23 cellular contexts compared by ENCODE assay signal in the genomic region with DNA sequence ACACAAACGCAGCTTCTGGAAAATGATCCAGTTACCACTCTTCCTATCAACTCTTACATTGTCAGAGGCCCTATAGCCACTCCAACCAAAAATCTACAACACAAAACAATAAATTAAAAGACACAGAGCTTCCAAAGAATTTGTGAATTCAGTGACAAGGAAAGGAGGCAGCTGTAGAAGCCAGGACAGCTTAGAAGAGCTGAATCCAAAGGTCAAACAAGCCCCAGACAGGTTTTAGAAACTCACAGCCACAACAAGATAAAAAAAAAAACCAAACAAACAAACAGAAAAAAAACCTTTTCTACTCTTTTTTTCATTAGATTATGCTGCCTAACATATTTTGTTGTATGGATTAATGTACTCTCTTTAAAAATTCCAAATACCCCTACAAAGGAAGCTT.
DNase-seq lines count a peak whose midpoint lies in the region; ATAC-seq, FAIRE-seq and TF ChIP-seq lines count a peak whose summit lies in the region.
"Had no signal": no experiment of that assay in that cellular context is flagged by ENCODE, and none has a peak within 500 bp of the region (broad histone marks: within the 10 kb centered on the region; RNA-seq: fewer than 3 reads in every experiment).

No MANE protein-coding gene starts in this region.

- no peak overlapping the region for H3K27ac ChIP-seq in vagina
- H3K27ac ChIP-seq: 22Rv1, BLaER1, C4-2B had no signal

- CTCF ChIA-PET in WTC11 (lab: Charles Lee) = interaction anchor here (0.7 to 1.6 kb wide), 3 partner anchors 27 to 95 kb away, joined by 3 to 9 read pairs (median 4); no protein-coding TSS in a partner anchor

- no peaks in the 10 kb centered on the region for H3K36me3 Mint-ChIP-seq in activated T-cell treated with anti-CD3 and anti-CD28 coated beads, Interleukin-2, amount 50 U/mL, for 72 hours (ENCODE audit: insufficient read depth in 2 of 2)
- peaks cover 16% of the 10 kb centered on the region for H3K36me3 Mint-ChIP-seq in activated T-cell treated with anti-CD3 and anti-CD28 coated beads, Interleukin-2, amount 50 U/mL, for 4 hours (ENCODE audit: insufficient read depth)
- H3K36me3 Mint-ChIP-seq in WTC11 = no peaks in the 10 kb centered on the region

- DNase-seq in activated T-cell treated with anti-CD3 and anti-CD28 coated beads, Interleukin-2, amount 50 U/mL, for 72 hours = no peak
- DNase-seq in activated T-cell treated with anti-CD3 and anti-CD28 coated beads, Interleukin-2, amount 50 U/mL, for 4 hours = no peak
- DNase-seq in GM12892 (ENCODE audit: insufficient read length) = no peak
- DNase-seq in WTC11 (ENCODE audit: low spot score) = no peak
- no peak for DNase-seq in left lobe of liver (ENCODE audit: low spot score)
- DNase-seq in MG63 = no peak
- DNase-seq in vagina (ENCODE audit: extremely low spot score in 2 of 2) = no peak
- DNase-seq: Caco-2; CD4-positive, CD25-positive, alpha-beta regulatory T cell; CD8-positive, alpha-beta T cell; DMS153; DMS79; EL; GDM1; H9 had no signal

- H3K27ac Mint-ChIP-seq in activated T-cell treated with anti-CD3 and anti-CD28 coated beads, Interleukin-2, amount 50 U/mL, for 72 hours = peak overlapping the region; percentile 54
- peak overlapping the region; percentile 5; the same call in 1 of the 2 replicates for H3K27ac Mint-ChIP-seq in WTC11
- H3K27ac Mint-ChIP-seq: B cell; CD4-positive, CD25-positive, alpha-beta regulatory T cell; CD8-positive, alpha-beta T cell had no signal

- TF ChIP-seq CTCF in WTC11 (IDR thresholded peaks at IDR 0.05) (no peak), vagina (IDR thresholded peaks at IDR 0.05) (no peak)

- POLR2A ChIA-PET in WTC11 (lab: Charles Lee) = no interaction called here

- no peak for TF ChIP-seq POLR2A in GM12892 (IDR thresholded peaks at IDR 0.05; ENCODE audit: low read depth, low read length)
- TF ChIP-seq POLR2A in vagina (IDR thresholded peaks at IDR 0.05) = no peak

- ATAC-seq in activated T-cell treated with anti-CD3 and anti-CD28 coated beads, Interleukin-2, amount 50 U/mL, for 72 hours (replicated peaks in 1 of 2) = no peak
- ATAC-seq in activated T-cell treated with anti-CD3 and anti-CD28 coated beads, Interleukin-2, amount 50 U/mL, for 4 hours = no peak
- ATAC-seq in WTC11 (no peak), left lobe of liver (peak; percentile 79), HG03196 (IDR thresholded peaks at IDR 0.05; ENCODE audit: unreplicated experiment) (no peak)
- ATAC-seq: CD8-positive, alpha-beta T cell; GM12878; HCT116 had no signal

- intact Hi-C loops in vagina (cut with DNase I) = no loop called here

- FAIRE-seq in GM12892 (lab: Jason Lieb, UNC) = peak; percentile 42
- FAIRE-seq: A204.1, GM12878 had no signal

- no peaks in the 10 kb centered on the region for H3K36me3 ChIP-seq in MG63
- no peaks in the 10 kb centered on the region for H3K36me3 ChIP-seq in vagina
- H3K36me3 ChIP-seq: BLaER1 had no signal

- H3K4me3 Mint-ChIP-seq in activated T-cell treated with anti-CD3 and anti-CD28 coated beads, Interleukin-2, amount 50 U/mL, for 72 hours = no peak overlapping the region
- no peak overlapping the region for H3K4me3 Mint-ChIP-seq in activated T-cell treated with anti-CD3 and anti-CD28 coated beads, Interleukin-2, amount 50 U/mL, for 4 hours
- no peak overlapping the region for H3K4me3 Mint-ChIP-seq in WTC11
- H3K4me3 Mint-ChIP-seq: B cell; CD4-positive, CD25-positive, alpha-beta regulatory T cell; CD8-positive, alpha-beta T cell; H9 had no signal

- no peaks in the 10 kb centered on the region for H3K4me1 ChIP-seq in vagina
- H3K4me1 ChIP-seq: BLaER1, Caco-2 had no signal

- no peaks in the 10 kb centered on the region for H3K9me3 ChIP-seq in MG63
- H3K9me3 ChIP-seq in vagina = no peaks in the 10 kb centered on the region
- H3K9me3 ChIP-seq: BLaER1, Caco-2 had no signal

- H3K4me3 ChIP-seq in MG63 (no peak overlapping the region), vagina (no peak overlapping the region)
- H3K4me3 ChIP-seq: BLaER1, GM12878 had no signal

- no peaks in the 10 kb centered on the region for H3K9me3 Mint-ChIP-seq in activated T-cell treated with anti-CD3 and anti-CD28 coated beads, Interleukin-2, amount 50 U/mL, for 72 hours
- H3K9me3 Mint-ChIP-seq in activated T-cell treated with anti-CD3 and anti-CD28 coated beads, Interleukin-2, amount 50 U/mL, for 4 hours = no peaks in the 10 kb centered on the region
- no peaks in the 10 kb centered on the region for H3K9me3 Mint-ChIP-seq in WTC11
- H3K9me3 Mint-ChIP-seq: CD8-positive, alpha-beta T cell; H9 had no signal

- no peaks in the 10 kb centered on the region for H3K27me3 Mint-ChIP-seq in activated T-cell treated with anti-CD3 and anti-CD28 coated beads, Interleukin-2, amount 50 U/mL, for 72 hours (ENCODE audit: low read depth)
- H3K27me3 Mint-ChIP-seq in activated T-cell treated with anti-CD3 and anti-CD28 coated beads, Interleukin-2, amount 50 U/mL, for 4 hours (ENCODE audit: low read depth) = no peaks in the 10 kb centered on the region
- H3K27me3 Mint-ChIP-seq in WTC11 (ENCODE audit: low read depth) = no peaks in the 10 kb centered on the region
- H3K27me3 Mint-ChIP-seq: B cell; CD4-positive, CD25-positive, alpha-beta regulatory T cell had no signal

- H3K4me1 Mint-ChIP-seq in activated T-cell treated with anti-CD3 and anti-CD28 coated beads, Interleukin-2, amount 50 U/mL, for 72 hours (ENCODE audit: low read depth) = no peaks in the 10 kb centered on the region
- no peaks in the 10 kb centered on the region for H3K4me1 Mint-ChIP-seq in activated T-cell treated with anti-CD3 and anti-CD28 coated beads, Interleukin-2, amount 50 U/mL, for 4 hours (ENCODE audit: low read depth)
- peaks cover 16% of the 10 kb centered on the region for H3K4me1 Mint-ChIP-seq in WTC11
- H3K4me1 Mint-ChIP-seq: B cell; CD4-positive, CD25-positive, alpha-beta regulatory T cell had no signal

- no peaks in the 10 kb centered on the region for H3K27me3 ChIP-seq in MG63
- no peaks in the 10 kb centered on the region for H3K27me3 ChIP-seq in vagina
- H3K27me3 ChIP-seq: BLaER1 had no signal

TF ChIP-seq in WTC11, 78 proteins besides CTCF, POLR2A, EP300 and RAD21:
- TF ChIP-seq, protein P1, sequence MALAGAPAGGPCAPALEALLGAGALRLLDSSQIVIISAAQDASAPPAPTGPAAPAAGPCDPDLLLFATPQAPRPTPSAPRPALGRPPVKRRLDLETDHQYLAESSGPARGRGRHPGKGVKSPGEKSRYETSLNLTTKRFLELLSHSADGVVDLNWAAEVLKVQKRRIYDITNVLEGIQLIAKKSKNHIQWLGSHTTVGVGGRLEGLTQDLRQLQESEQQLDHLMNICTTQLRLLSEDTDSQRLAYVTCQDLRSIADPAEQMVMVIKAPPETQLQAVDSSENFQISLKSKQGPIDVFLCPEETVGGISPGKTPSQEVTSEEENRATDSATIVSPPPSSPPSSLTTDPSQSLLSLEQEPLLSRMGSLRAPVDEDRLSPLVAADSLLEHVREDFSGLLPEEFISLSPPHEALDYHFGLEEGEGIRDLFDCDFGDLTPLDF (CRISPR knock-in tag; IDR thresholded peaks at IDR 0.05) = no peak
- TF ChIP-seq ZBTB21 (CRISPR knock-in tag; IDR thresholded peaks at IDR 0.05; ENCODE audit: borderline replicate concordance) (no peak), SMAD4 (CRISPR knock-in tag; IDR thresholded peaks at IDR 0.05) (no peak)
- TF ChIP-seq, protein P2, sequence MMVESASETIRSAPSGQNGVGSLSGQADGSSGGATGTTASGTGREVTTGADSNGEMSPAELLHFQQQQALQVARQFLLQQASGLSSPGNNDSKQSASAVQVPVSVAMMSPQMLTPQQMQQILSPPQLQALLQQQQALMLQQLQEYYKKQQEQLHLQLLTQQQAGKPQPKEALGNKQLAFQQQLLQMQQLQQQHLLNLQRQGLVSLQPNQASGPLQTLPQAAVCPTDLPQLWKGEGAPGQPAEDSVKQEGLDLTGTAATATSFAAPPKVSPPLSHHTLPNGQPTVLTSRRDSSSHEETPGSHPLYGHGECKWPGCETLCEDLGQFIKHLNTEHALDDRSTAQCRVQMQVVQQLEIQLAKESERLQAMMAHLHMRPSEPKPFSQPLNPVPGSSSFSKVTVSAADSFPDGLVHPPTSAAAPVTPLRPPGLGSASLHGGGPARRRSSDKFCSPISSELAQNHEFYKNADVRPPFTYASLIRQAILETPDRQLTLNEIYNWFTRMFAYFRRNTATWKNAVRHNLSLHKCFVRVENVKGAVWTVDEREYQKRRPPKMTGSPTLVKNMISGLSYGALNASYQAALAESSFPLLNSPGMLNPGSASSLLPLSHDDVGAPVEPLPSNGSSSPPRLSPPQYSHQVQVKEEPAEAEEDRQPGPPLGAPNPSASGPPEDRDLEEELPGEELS (CRISPR knock-in tag; IDR thresholded peaks at IDR 0.05) = no peak
